10 cellular contexts compared by ENCODE assay signal in the genomic region with DNA sequence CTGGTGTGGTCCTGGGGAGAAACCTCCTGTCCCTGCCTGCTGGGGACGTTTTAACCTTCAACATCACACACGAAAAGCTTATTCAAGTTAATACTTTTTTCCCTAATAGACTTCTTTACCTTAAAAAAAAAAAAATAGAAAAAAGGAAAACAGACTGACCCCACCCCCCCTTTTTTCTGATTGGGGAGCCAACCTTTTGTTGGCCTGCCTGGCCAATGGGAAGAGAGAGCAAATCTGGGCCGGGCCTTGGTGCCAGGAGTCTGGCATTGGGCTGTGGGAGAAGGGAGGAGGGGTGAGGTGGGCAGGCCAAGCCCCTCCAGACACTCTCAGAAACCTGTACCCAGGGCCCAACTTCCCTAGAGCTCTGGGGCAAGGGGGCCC. TPM values are rescaled to one million over a fixed set of nuclear protein-coding genes. Genes with fewer than 3 reads are reported as not detected.
DNase-seq lines count a peak whose midpoint lies in the region; ATAC-seq and TF ChIP-seq lines count a peak whose summit lies in the region.
"Had no signal": no experiment of that assay in that cellular context is flagged by ENCODE, and none has a peak within 500 bp of the region (broad histone marks: within the 10 kb centered on the region; RNA-seq: fewer than 3 reads in every experiment).

No MANE protein-coding gene starts in this region.

- intact Hi-C loops in head of caudate nucleus (cut with DNase I), result loop anchor here (5.0 kb wide), 1 partner anchor 198 kb away; no protein-coding TSS in a partner anchor

- H4K20me1 ChIP-seq in fibroblast of lung (ENCODE audit: control insufficient read depth, extremely low read depth, insufficient read depth, low read length), result no peaks in the 10 kb centered on the region

- peaks cover 6% of the 10 kb centered on the region for H3K36me3 ChIP-seq in fibroblast of lung (ENCODE audit: control insufficient read depth, insufficient read depth, low read length)

- H3K9ac ChIP-seq in fibroblast of lung (ENCODE audit: insufficient read depth, low read length), result no peak overlapping the region

- peak overlapping the region; percentile 94 for H3K4me2 ChIP-seq in fibroblast of lung (ENCODE audit: extremely low read depth, insufficient read depth, low read length)

- H3K4me3 ChIP-seq in fibroblast of lung (replicated peaks in 1 of 4; ENCODE audit: control extremely low read depth in 1 of 4, insufficient read depth in 1 of 4, low read depth in 3 of 4, low read length in 4 of 4) (peak overlapping the region in 2 of 4 experiments; percentile 57 to 61), retinal pigment epithelial cell (ENCODE audit: low read length) (peak overlapping the region; percentile 32)

- ATAC-seq in HG02885 (IDR thresholded peaks at IDR 0.05; ENCODE audit: poor library complexity, unreplicated experiment), result no peak

- H3K27ac ChIP-seq in fibroblast of lung (ENCODE audit: insufficient read depth, low read length), result peak overlapping the region; percentile 89

- H3K4me1 ChIP-seq in fibroblast of lung (ENCODE audit: control insufficient read depth, extremely low read depth, insufficient read depth, low read length), result peaks cover 13% of the 10 kb centered on the region

- H2AFZ ChIP-seq in fibroblast of lung (ENCODE audit: low read length), result no peak overlapping the region

- peak; percentile 28 for DNase-seq in NCI-H1694 (lab: John Stamatoyannopoulos, UW)
- no peak for DNase-seq in NCI-H1694 treated with DMSO at 0.1 percent for 48 hours (lab: John Stamatoyannopoulos, UW)
- peak; percentile 76 for DNase-seq in NCI-H226
- DNase-seq in fibroblast of lung (ENCODE audit: low read depth in 2 of 2), result peak in 1 of 2 donors; percentile 52
- no peak for DNase-seq in retinal pigment epithelial cell (ENCODE audit: low read depth)
- DNase-seq in head of caudate nucleus, result no peak
- no peak for DNase-seq in NCI-H1436 treated with DMSO at 0.1 percent for 48 hours (lab: John Stamatoyannopoulos, UW)
- DNase-seq: ACHN; activated naive CD4-positive, alpha-beta T cell treated with anti-CD3 and anti-CD28 coated beads for 36 hours had no signal

- no peaks in the 10 kb centered on the region for H3K9me3 ChIP-seq in fibroblast of lung (ENCODE audit: control insufficient read depth, insufficient read depth, low read depth, low read length)

- peaks cover 46% of the 10 kb centered on the region for H3K27me3 ChIP-seq in fibroblast of lung (ENCODE audit: control insufficient read depth, insufficient read depth, low read length)

- no peaks in the 10 kb centered on the region for H3K79me2 ChIP-seq in fibroblast of lung (ENCODE audit: control insufficient read depth, insufficient read depth, low read length)

- TF ChIP-seq CTCF in fibroblast of lung (conservative IDR thresholded peaks at IDR 0.05 in 1 of 2, IDR thresholded peaks at IDR 0.05 in 1 of 2; ENCODE audit: low read depth in 1 of 2, low read length in 2 of 2), result no peak
- no peak for TF ChIP-seq CTCF in retinal pigment epithelial cell (conservative IDR thresholded peaks at IDR 0.05; ENCODE audit: low read depth, low read length)

RNA-seq across cellular contexts. Expression of gene CBX8, which starts 3.0 kb away (rescaled TPM):
- 3.3 and 4.0 TPM in 2 replicates for total RNA-seq in fibroblast of lung
- polyA plus RNA-seq in fibroblast of lung, result 0.19 and 0.41 TPM in 2 replicates
- 4.9 and 5.2 TPM in 2 replicates for polyA plus RNA-seq in fibroblast of lung (2012)
- polyA minus RNA-seq in fibroblast of lung (ENCODE audit: low replicate concordance), result 1.5 and 6.8 TPM in 2 replicates

RNA-seq across cellular contexts. Expression of gene CBX2, which starts 16.0 kb away (rescaled TPM):
- total RNA-seq in fibroblast of lung, result 0.83 and 1.3 TPM in 2 replicates
- polyA plus RNA-seq in fibroblast of lung, result 0.77 and 1.3 TPM in 2 replicates
- polyA plus RNA-seq in fibroblast of lung (2012), result 0.91 and 2.2 TPM in 2 replicates
- polyA minus RNA-seq in fibroblast of lung (ENCODE audit: low replicate concordance), result 0.35 and 3.1 TPM in 2 replicates

RNA-seq across cellular contexts. Expression of gene CBX4, which starts 45.3 kb away (rescaled TPM):
- 11.0 and 13.4 TPM in 2 replicates for total RNA-seq in fibroblast of lung
- polyA plus RNA-seq in fibroblast of lung, result 5.4 and 5.6 TPM in 2 replicates
- 8.8 TPM in 2 replicates for polyA plus RNA-seq in fibroblast of lung (2012)
- polyA minus RNA-seq in fibroblast of lung (ENCODE audit: low replicate concordance), result 1.3 and 1.6 TPM in 2 replicates

Comparison
In these comparisons a context has a peak if more than half of its experiments do, and no peak if none do; other contexts are left out.
1. DNase-seq: peak in NCI-H1694 (single experiment) and NCI-H226 (single experiment); none in NCI-H1694 treated with DMSO at 0.1 percent for 48 hours (single experiment), retinal pigment epithelial cell (single experiment), head of caudate nucleus (0 of 42) and NCI-H1436 treated with DMSO at 0.1 percent for 48 hours (single experiment).